11 cellular contexts compared by ENCODE assay signal in the genomic region with DNA sequence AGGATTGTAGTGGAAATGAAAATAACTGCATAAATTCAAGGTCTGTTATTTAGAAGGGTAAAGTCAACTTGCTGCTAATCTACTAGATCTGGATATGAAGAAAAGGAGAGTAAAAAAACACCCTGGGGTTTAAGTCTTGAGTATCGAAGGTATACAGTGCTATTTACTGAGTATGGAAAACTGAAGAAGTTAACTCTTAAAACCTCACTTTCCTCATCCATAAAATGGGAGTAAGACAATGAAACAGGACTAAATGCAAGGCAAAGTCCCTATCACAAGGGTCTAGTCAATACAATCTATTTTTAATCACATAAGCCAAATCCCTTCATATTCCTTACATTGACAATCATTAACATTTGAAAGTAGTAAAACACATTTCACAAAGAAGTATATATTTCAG. TPM values are rescaled to one million over a fixed set of nuclear protein-coding genes. Genes with fewer than 3 reads are reported as not detected.
DNase-seq lines count a peak whose midpoint lies in the region; ATAC-seq and TF ChIP-seq lines count a peak whose summit lies in the region.
"Had no signal": no experiment of that assay in that cellular context is flagged by ENCODE, and none has a peak within 500 bp of the region (broad histone marks: within the 10 kb centered on the region; RNA-seq: fewer than 3 reads in every experiment).

No MANE protein-coding gene starts in this region.

- H3K4me1 Mint-ChIP-seq in CD4-positive, alpha-beta memory T cell: peaks cover 36 to 78% (median 48%) of the 10 kb centered on the region in 4 donors
- H3K4me1 Mint-ChIP-seq in HFFc6 (ENCODE audit: low read depth): peaks cover 70% of the 10 kb centered on the region
- peaks cover 60% of the 10 kb centered on the region for H3K4me1 Mint-ChIP-seq in activated T-helper 2 cell treated with anti-CD3 and anti-CD28 coated beads, Interferon-gamma antibody, Interleukin-2, Interleukin-4, amounts not matched to agents 10 μg/mL and 5 μg/mL and 100 μg/mL, durations not matched to agents 14 hours and 24 hours and 36 hours (ENCODE audit: low read depth)

- H3K4me1 ChIP-seq in CD4-positive, alpha-beta memory T cell (ENCODE audit: insufficient read depth, low read length): peaks cover 55% of the 10 kb centered on the region
- H3K4me1 ChIP-seq in mesendoderm (ENCODE audit: control insufficient read depth, low read depth, low read length): peaks cover 2% of the 10 kb centered on the region

- H3K9me3 ChIP-seq in CD4-positive, alpha-beta memory T cell (ENCODE audit: control insufficient read depth in 1 of 2, low read length in 2 of 2): no peaks in the 10 kb centered on the region
- H3K9me3 ChIP-seq: gastroesophageal sphincter had no signal

- H3K9ac ChIP-seq in mesendoderm (ENCODE audit: low read length): peak overlapping the region; percentile 80

- no peak overlapping the region for H3K56ac ChIP-seq in mesendoderm (ENCODE audit: low read length)

- H3K36me3 ChIP-seq in CD4-positive, alpha-beta memory T cell (ENCODE audit: insufficient read depth, low read length): no peaks in the 10 kb centered on the region
- peaks cover 2% of the 10 kb centered on the region for H3K36me3 ChIP-seq in mesendoderm (ENCODE audit: control insufficient read depth, insufficient read depth, low read length)
- H3K36me3 ChIP-seq: gastroesophageal sphincter had no signal

- ATAC-seq in GM19351 (IDR thresholded peaks at IDR 0.05; ENCODE audit: unreplicated experiment): no peak
- ATAC-seq: activated naive CD4-positive, alpha-beta T cell treated with anti-CD3 and anti-CD28 coated beads, Interleukin-2, amount 50 U/mL, for 72 hours; gastroesophageal sphincter had no signal

- no CpG with 5 or more reads among the region's 1 CpG for WGBS in mesendoderm (ENCODE audit: extremely low coverage, insufficient coverage, low lambda C conversion rate)

- DNase-seq in CD4-positive, alpha-beta memory T cell: no peak
- no peak for DNase-seq in HFFc6
- DNase-seq in activated T-helper 2 cell treated with anti-CD3 and anti-CD28 coated beads, Interferon-gamma antibody, Interleukin-2, Interleukin-4, amounts not matched to agents 10 μg/mL and 5 μg/mL and 100 μg/mL, durations not matched to agents 14 hours and 24 hours and 36 hours (ENCODE audit: low spot score): no peak
- DNase-seq in mesendoderm: no peak
- DNase-seq in amniotic stem cell (lab: John Stamatoyannopoulos, UW): no peak
- DNase-seq in NCI-H526 (lab: John Stamatoyannopoulos, UW): no peak
- DNase-seq in SHP77 (lab: John Stamatoyannopoulos, UW): no peak
- DNase-seq: SIG-M5 had no signal

- H3K27me3 ChIP-seq in CD4-positive, alpha-beta memory T cell (ENCODE audit: insufficient read depth, low read length): no peaks in the 10 kb centered on the region
- no peaks in the 10 kb centered on the region for H3K27me3 ChIP-seq in mesendoderm (ENCODE audit: insufficient read depth, low read length, poor library complexity)
- H3K27me3 ChIP-seq: gastroesophageal sphincter had no signal

- POLR2A ChIA-PET in CD4-positive, alpha-beta memory T cell (lab: Charles Lee; ENCODE audit: partially characterized antibody): no interaction called here

- no peak overlapping the region for H3K27ac Mint-ChIP-seq in CD4-positive, alpha-beta memory T cell
- peak overlapping the region; percentile 56 for H3K27ac Mint-ChIP-seq in HFFc6
- peak overlapping the region; percentile 40 for H3K27ac Mint-ChIP-seq in activated T-helper 2 cell treated with anti-CD3 and anti-CD28 coated beads, Interferon-gamma antibody, Interleukin-2, Interleukin-4, amounts not matched to agents 10 μg/mL and 5 μg/mL and 100 μg/mL, durations not matched to agents 14 hours and 24 hours and 36 hours

- peaks cover 82% of the 10 kb centered on the region for H3K79me2 ChIP-seq in mesendoderm (ENCODE audit: control insufficient read depth, insufficient read depth, low read length)

- H2BK15ac ChIP-seq in mesendoderm (replicated peaks; ENCODE audit: low read depth): no peak overlapping the region

- H3K79me1 ChIP-seq in mesendoderm (ENCODE audit: low read length): no peaks in the 10 kb centered on the region

- intact Hi-C loops in CD4-positive, alpha-beta memory T cell (cut with micrococcal nuclease): loop anchor here (5.0 kb wide), 1 partner anchor 678 kb away; no protein-coding TSS in a partner anchor
- intact Hi-C loops in activated T-helper 2 cell treated with anti-CD3 and anti-CD28 coated beads, Interferon-gamma antibody, Interleukin-2, Interleukin-4, amounts not matched to agents 10 μg/mL and 5 μg/mL and 100 μg/mL, durations not matched to agents 14 hours and 24 hours and 36 hours (cut with micrococcal nuclease): loop anchor here (1.0 to 5.0 kb wide), 2 partner anchors 23 to 1267 kb away; no protein-coding TSS in a partner anchor

- no peak overlapping the region for H2BK120ac ChIP-seq in mesendoderm (ENCODE audit: low read depth, low read length)

- H3K4me2 ChIP-seq in mesendoderm (ENCODE audit: low read length): peak overlapping the region; percentile 51

- peaks cover 0 to 3% (median 0%) of the 10 kb centered on the region in 8 donors for H3K9me3 Mint-ChIP-seq in CD4-positive, alpha-beta memory T cell
- no peaks in the 10 kb centered on the region for H3K9me3 Mint-ChIP-seq in HFFc6
- H3K9me3 Mint-ChIP-seq in activated T-helper 2 cell treated with anti-CD3 and anti-CD28 coated beads, Interferon-gamma antibody, Interleukin-2, Interleukin-4, amounts not matched to agents 10 μg/mL and 5 μg/mL and 100 μg/mL, durations not matched to agents 14 hours and 24 hours and 36 hours: no peaks in the 10 kb centered on the region
- H3K9me3 Mint-ChIP-seq: activated naive CD4-positive, alpha-beta T cell treated with anti-CD3 and anti-CD28 coated beads, Interleukin-2, amount 50 U/mL, for 72 hours had no signal

- CTCF ChIA-PET in CD4-positive, alpha-beta memory T cell (lab: Charles Lee; ENCODE audit: partially characterized antibody): interaction anchor here (1.6 kb wide), 1 partner anchor 26 kb away, joined by 5 read pairs; no protein-coding TSS in a partner anchor

- no peak overlapping the region for H3K18ac ChIP-seq in mesendoderm (ENCODE audit: low read length)

- peak overlapping the region in 5 of 8 donors; percentile 3 to 49 (median 26) for H3K4me3 Mint-ChIP-seq in CD4-positive, alpha-beta memory T cell
- peak overlapping the region; percentile 85 for H3K4me3 Mint-ChIP-seq in HFFc6
- H3K4me3 Mint-ChIP-seq in activated T-helper 2 cell treated with anti-CD3 and anti-CD28 coated beads, Interferon-gamma antibody, Interleukin-2, Interleukin-4, amounts not matched to agents 10 μg/mL and 5 μg/mL and 100 μg/mL, durations not matched to agents 14 hours and 24 hours and 36 hours (ENCODE audit: low read depth): peak overlapping the region; percentile 77

- H3K4me3 ChIP-seq in CD4-positive, alpha-beta memory T cell (ENCODE audit: low read length in 2 of 2): no peak overlapping the region
- peak overlapping the region; percentile 23 for H3K4me3 ChIP-seq in mesendoderm (ENCODE audit: low read length)
- H3K4me3 ChIP-seq: gastroesophageal sphincter had no signal

- peaks cover 5 to 18% of the 10 kb centered on the region in 2 donors for H3K36me3 Mint-ChIP-seq in CD4-positive, alpha-beta memory T cell
- peaks cover 5% of the 10 kb centered on the region; the same call in 1 of the 2 replicates for H3K36me3 Mint-ChIP-seq in HFFc6 (ENCODE audit: low read depth)
- H3K36me3 Mint-ChIP-seq in activated T-helper 2 cell treated with anti-CD3 and anti-CD28 coated beads, Interferon-gamma antibody, Interleukin-2, Interleukin-4, amounts not matched to agents 10 μg/mL and 5 μg/mL and 100 μg/mL, durations not matched to agents 14 hours and 24 hours and 36 hours (ENCODE audit: low read depth): peaks cover 59% of the 10 kb centered on the region

- no peak overlapping the region for H3K23ac ChIP-seq in mesendoderm (ENCODE audit: low read length)

- H3K27me3 Mint-ChIP-seq in CD4-positive, alpha-beta memory T cell: no peaks in the 10 kb centered on the region
- peaks cover 1% of the 10 kb centered on the region for H3K27me3 Mint-ChIP-seq in HFFc6 (ENCODE audit: insufficient read depth)
- no peaks in the 10 kb centered on the region for H3K27me3 Mint-ChIP-seq in activated T-helper 2 cell treated with anti-CD3 and anti-CD28 coated beads, Interferon-gamma antibody, Interleukin-2, Interleukin-4, amounts not matched to agents 10 μg/mL and 5 μg/mL and 100 μg/mL, durations not matched to agents 14 hours and 24 hours and 36 hours (ENCODE audit: low read depth)

- no peak overlapping the region for H4K8ac ChIP-seq in mesendoderm (ENCODE audit: low read depth, low read length)

- H4K5ac ChIP-seq in mesendoderm (ENCODE audit: low read length): no peak overlapping the region

- no peak for TF ChIP-seq CTCF in HFFc6 (IDR thresholded peaks at IDR 0.05)

- no peak overlapping the region for H2BK5ac ChIP-seq in mesendoderm (ENCODE audit: low read length)

- no peak overlapping the region for H2AK5ac ChIP-seq in mesendoderm (ENCODE audit: low read length)

- no peak overlapping the region for H3K4ac ChIP-seq in mesendoderm (ENCODE audit: low read depth, low read length)

- H3K27ac ChIP-seq in CD4-positive, alpha-beta memory T cell (ENCODE audit: low read depth, low read length): no peak overlapping the region
- no peak overlapping the region for H3K27ac ChIP-seq in mesendoderm (ENCODE audit: low read depth, low read length)
- H3K27ac ChIP-seq: gastroesophageal sphincter had no signal

RNA-seq across cellular contexts. Expression of a gene that starts 2.2 kb away (rescaled TPM):
- 10 to 100 TPM in 1 of 2 experiments, 1 to 10 TPM in 1; 9.9 to 10.4 TPM for total RNA-seq in CD4-positive, alpha-beta memory T cell
- 1 to 10 TPM; 4.8 to 8.8 TPM for polyA plus RNA-seq in CD4-positive, alpha-beta memory T cell
- total RNA-seq in HFFc6 (2021; fragmentation: NEBNext Ultra II Directional; extraction: Animal tissue kit (Norgen Biotek cat#: 25700)): 10 to 100 TPM; 12.7 to 26.9 (median 23.7) TPM
- 31.4 and 34.6 TPM in 2 replicates for total RNA-seq in activated T-helper 2 cell treated with anti-CD3 and anti-CD28 coated beads, Interferon-gamma antibody, Interleukin-2, Interleukin-4, amounts not matched to agents 10 μg/mL and 5 μg/mL and 100 μg/mL, durations not matched to agents 14 hours and 24 hours and 36 hours
- polyA plus RNA-seq in mesendoderm (2013, experiment 1 of 2): 41.1 TPM
- polyA plus RNA-seq in mesendoderm (2013, experiment 2 of 2): 44.3 TPM

RNA-seq across cellular contexts. Expression of a gene that starts 21.9 kb away (rescaled TPM):
- total RNA-seq in CD4-positive, alpha-beta memory T cell: 10 to 100 TPM; 17.3 to 18.3 TPM
- 1 to 10 TPM; 5.1 to 6.6 TPM for polyA plus RNA-seq in CD4-positive, alpha-beta memory T cell
- 10 to 100 TPM; 25.1 to 33.4 (median 28.0) TPM for total RNA-seq in HFFc6 (2021; fragmentation: NEBNext Ultra II Directional; extraction: Animal tissue kit (Norgen Biotek cat#: 25700))
- 24.1 and 24.9 TPM in 2 replicates for total RNA-seq in activated T-helper 2 cell treated with anti-CD3 and anti-CD28 coated beads, Interferon-gamma antibody, Interleukin-2, Interleukin-4, amounts not matched to agents 10 μg/mL and 5 μg/mL and 100 μg/mL, durations not matched to agents 14 hours and 24 hours and 36 hours
- 20.9 TPM for polyA plus RNA-seq in mesendoderm (2013, experiment 1 of 2)
- polyA plus RNA-seq in mesendoderm (2013, experiment 2 of 2): 21.8 TPM

Comparison
In these comparisons a context has a peak if more than half of its experiments do, and no peak if none do; other contexts are left out.
1. H3K27ac Mint-ChIP-seq: peak in HFFc6 (single experiment) and activated T-helper 2 cell treated with anti-CD3 and anti-CD28 coated beads, Interferon-gamma antibody, Interleukin-2, Interleukin-4, amounts not matched to agents 10 μg/mL and 5 μg/mL and 100 μg/mL, durations not matched to agents 14 hours and 24 hours and 36 hours (single experiment); none in CD4-positive, alpha-beta memory T cell (0 of 7).
2. H3K4me3 Mint-ChIP-seq: peak in every context shown above with its lines; median percentile 85 in HFFc6; 77 in activated T-helper 2 cell treated with anti-CD3 and anti-CD28 coated beads, Interferon-gamma antibody, Interleukin-2, Interleukin-4, amounts not matched to agents 10 μg/mL and 5 μg/mL and 100 μg/mL, durations not matched to agents 14 hours and 24 hours and 36 hours; 26 in CD4-positive, alpha-beta memory T cell.